In genomic region chr1:237938553-237938952, GRCh38 we compare ENCODE assay signal across 16 cellular contexts. TPM values are rescaled to one million over a fixed set of nuclear protein-coding genes. Genes with fewer than 3 reads are reported as not detected.
DNase-seq lines count a peak whose midpoint lies in the region; ATAC-seq and TF ChIP-seq lines count a peak whose summit lies in the region.
"Had no signal": no experiment of that assay in that cellular context is flagged by ENCODE, and none has a peak within 500 bp of the region (broad histone marks: within the 10 kb centered on the region; RNA-seq: fewer than 3 reads in every experiment).

No MANE protein-coding gene starts in this region.

- no peak overlapping the region for H3K9ac ChIP-seq in Karpas-422 (ENCODE audit: low read length)

- no peak overlapping the region for H2AFZ ChIP-seq in Karpas-422 (ENCODE audit: low read length)

- H3K27ac ChIP-seq in Karpas-422 (ENCODE audit: low read length) (no peak overlapping the region), transverse colon (no peak overlapping the region), esophagus muscularis mucosa (replicated peaks in 1 of 4) (no peak overlapping the region), RWPE1 (no peak overlapping the region)
- H3K27ac ChIP-seq: tibial nerve had no signal

- H3K79me2 ChIP-seq in Karpas-422 (ENCODE audit: low read length), result no peaks in the 10 kb centered on the region

- H3K4me2 ChIP-seq in Karpas-422 (ENCODE audit: low read depth, low read length, poor library complexity, severe bottlenecking), result no peak overlapping the region

- TF ChIP-seq CTCF in WTC11 (IDR thresholded peaks at IDR 0.05) (peak; percentile 53), transverse colon (IDR thresholded peaks at IDR 0.05) (peak in 3 of 5 experiments; percentile 11 to 24 (median 15)), esophagus muscularis mucosa (IDR thresholded peaks at IDR 0.05) (no peak), foreskin fibroblast (IDR thresholded peaks at IDR 0.05; ENCODE audit: low read depth, low read length) (no peak), RWPE1 (conservative IDR thresholded peaks at IDR 0.05; ENCODE audit: low read depth) (no peak)

- intact Hi-C loops in transverse colon (cut with DNase I; ENCODE audit: low total_unique reads) (no loop called here), esophagus muscularis mucosa (cut with DNase I) (no loop called here)

- H3K4me1 ChIP-seq in Karpas-422 (ENCODE audit: low read length), result no peaks in the 10 kb centered on the region
- H3K4me1 ChIP-seq in transverse colon, result no peaks in the 10 kb centered on the region
- no peaks in the 10 kb centered on the region for H3K4me1 ChIP-seq in esophagus muscularis mucosa
- H3K4me1 ChIP-seq: tibial nerve had no signal

- POLR2A ChIA-PET in WTC11 (lab: Charles Lee) (no interaction called here), RWPE1 (lab: Yijun Ruan, JAX; ENCODE audit: low non-redundant PET) (no interaction called here)

- no peaks in the 10 kb centered on the region for H3K36me3 Mint-ChIP-seq in WTC11

- H3K9me3 ChIP-seq in Karpas-422 (ENCODE audit: low read length), result no peaks in the 10 kb centered on the region
- no peaks in the 10 kb centered on the region for H3K9me3 ChIP-seq in transverse colon
- H3K9me3 ChIP-seq in esophagus muscularis mucosa, result no peaks in the 10 kb centered on the region
- H3K9me3 ChIP-seq: tibial nerve had no signal

- H3K27me3 ChIP-seq in Karpas-422 (ENCODE audit: low read length) (no peaks in the 10 kb centered on the region), transverse colon (no peaks in the 10 kb centered on the region), esophagus muscularis mucosa (no peaks in the 10 kb centered on the region)
- H3K27me3 ChIP-seq: tibial nerve had no signal

- no peaks in the 10 kb centered on the region for H3K36me3 ChIP-seq in Karpas-422 (ENCODE audit: insufficient read depth, low read length)
- no peaks in the 10 kb centered on the region for H3K36me3 ChIP-seq in transverse colon
- no peaks in the 10 kb centered on the region for H3K36me3 ChIP-seq in esophagus muscularis mucosa
- H3K36me3 ChIP-seq: tibial nerve had no signal

- H3K4me1 Mint-ChIP-seq in WTC11, result peaks cover 5% of the 10 kb centered on the region

- no peak overlapping the region for H3K27ac Mint-ChIP-seq in WTC11
- H3K27ac Mint-ChIP-seq: activated naive CD4-positive, alpha-beta T cell treated with anti-CD3 and anti-CD28 coated beads for 36 hours had no signal

- ATAC-seq in WTC11, result peak; percentile 50

- no peaks in the 10 kb centered on the region for H3K9me2 ChIP-seq in Karpas-422 (replicated peaks; ENCODE audit: insufficient read depth, low read length)

- TF ChIP-seq EP300 in transverse colon (IDR thresholded peaks at IDR 0.05; ENCODE audit: low read depth) (no peak), esophagus muscularis mucosa (IDR thresholded peaks at IDR 0.05) (no peak)

- peak; percentile 3 for DNase-seq in activated CD4-positive, alpha-beta T cell treated with anti-CD3 and anti-CD28 coated beads for 48 hours
- DNase-seq in activated CD4-positive, alpha-beta T cell treated with anti-CD3 and anti-CD28 coated beads, Interleukin-2, amount 50 U/mL, for 1 hour, result no peak
- DNase-seq in Karpas-422 (peak; percentile 70), WTC11 (ENCODE audit: low spot score) (peak; percentile 76), transverse colon (peak; percentile 11), esophagus muscularis mucosa (ENCODE audit: extremely low spot score) (no peak), foreskin fibroblast (no peak), RWPE1 (ENCODE audit: low spot score) (no peak)
- DNase-seq: activated naive CD4-positive, alpha-beta T cell treated with anti-CD3 and anti-CD28 coated beads for 36 hours; glutamatergic neuron; NCI-H2227 treated with DMSO at 0.1 percent for 48 hours; SIG-M5; stimulated activated CD4-positive, alpha-beta T cell treated with anti-CD3 and anti-CD28 coated beads, Interleukin-1b, Interleukin-23, amount 100 ng/mL, for 48 hours had no signal

- H3K4me3 ChIP-seq in Karpas-422 (ENCODE audit: low read length), result no peak overlapping the region
- no peak overlapping the region for H3K4me3 ChIP-seq in transverse colon
- H3K4me3 ChIP-seq in esophagus muscularis mucosa, result no peak overlapping the region
- no peak overlapping the region for H3K4me3 ChIP-seq in foreskin fibroblast (ENCODE audit: low read depth in 1 of 2, low read length in 2 of 2)
- H3K4me3 ChIP-seq: tibial nerve had no signal

- TF ChIP-seq POLR2A in transverse colon (IDR thresholded peaks at IDR 0.05), result no peak
- TF ChIP-seq POLR2A in esophagus muscularis mucosa (IDR thresholded peaks at IDR 0.05; ENCODE audit: low read depth), result no peak

- 40 to 72% methylated on average over 6 to 8 of the region's 8 CpGs for WGBS in transverse colon (ENCODE audit: low coverage in 1 of 2), 2 donors
- WGBS in esophagus muscularis mucosa, result 76% methylated on average over 8 of the region's 8 CpGs

- in situ Hi-C loops in transverse colon (cut with MboI; ENCODE audit: low pct_ligation_motif_present in 1 of 4, low pct_unique_long_range_greater_than_20kb in 1 of 4, low sequenced_read_pairs in 3 of 4), result no loop called here

- H4K20me1 ChIP-seq in Karpas-422 (ENCODE audit: insufficient read depth, low read depth, low read length), result no peaks in the 10 kb centered on the region

- H3K4me3 Mint-ChIP-seq in WTC11, result no peak overlapping the region
- H3K4me3 Mint-ChIP-seq: activated naive CD4-positive, alpha-beta T cell treated with anti-CD3 and anti-CD28 coated beads for 36 hours had no signal

- H3K27me3 Mint-ChIP-seq in WTC11 (ENCODE audit: low read depth), result no peaks in the 10 kb centered on the region

- CTCF ChIA-PET in WTC11 (lab: Charles Lee), result interaction anchor here (1.0 to 6.3 kb wide), 4 partner anchors 11 to 87 kb away, joined by 3 to 76 read pairs (median 14); no protein-coding TSS in a partner anchor
- CTCF ChIA-PET in RWPE1 (lab: Yijun Ruan, JAX), result interaction anchor here (0.6 to 2.8 kb wide), 3 partner anchors 74 to 1175 kb away, joined by 3 to 13 read pairs (median 5); no protein-coding TSS in a partner anchor

- H3K9me3 Mint-ChIP-seq in WTC11, result no peaks in the 10 kb centered on the region

TF ChIP-seq in WTC11, 78 proteins besides CTCF, POLR2A, EP300 and RAD21:
- TF ChIP-seq TEAD1 (CRISPR knock-in tag; IDR thresholded peaks at IDR 0.05), result no peak
- TF ChIP-seq MYBL2 (CRISPR knock-in tag; IDR thresholded peaks at IDR 0.05), result no peak
- no peak for TF ChIP-seq ERG (CRISPR knock-in tag; IDR thresholded peaks at IDR 0.05)
- no peak for TF ChIP-seq GTF2I (CRISPR knock-in tag; conservative IDR thresholded peaks at IDR 0.05)
- no peak for TF ChIP-seq CDX4 (CRISPR knock-in tag; IDR thresholded peaks at IDR 0.05; ENCODE audit: borderline replicate concordance)
TF ChIP-seq in WTC11: peak in this region for 0.

RNA-seq across cellular contexts. Expression of gene ZP4, which starts 47.8 kb away (rescaled TPM):
- total RNA-seq in Karpas-422 (2014; rRNA removed; shearing (Covaris generic); ENCODE audit: low replicate concordance), result not detected in 2 replicates
- total RNA-seq in WTC11 (2021) (not detected in 3 replicates), transverse colon (not detected), esophagus muscularis mucosa (not detected)
- total RNA-seq: activated naive CD4-positive, alpha-beta T cell treated with anti-CD3 and anti-CD28 coated beads for 36 hours; kidney epithelial cell; myocyte; tibial nerve had no signal

Comparison
In these comparisons a context has a peak if more than half of its experiments do, and no peak if none do; other contexts are left out.
1. DNase-seq: peak in activated CD4-positive, alpha-beta T cell treated with anti-CD3 and anti-CD28 coated beads for 48 hours (single experiment), Karpas-422 (single experiment), WTC11 (single experiment) and transverse colon (single experiment); none in activated CD4-positive, alpha-beta T cell treated with anti-CD3 and anti-CD28 coated beads, Interleukin-2, amount 50 U/mL, for 1 hour (single experiment), esophagus muscularis mucosa (single experiment), foreskin fibroblast (0 of 2) and RWPE1 (single experiment).
2. CTCF ChIP-seq: peak in WTC11 (single experiment) and transverse colon (3 of 5); none in esophagus muscularis mucosa (0 of 3), foreskin fibroblast (single experiment) and RWPE1 (single experiment).